Comparison of ENCODE assay signal across 8 cellular contexts in genomic region chrX:77894921-77895886, GRCh38. TPM values are rescaled to one million over a fixed set of nuclear protein-coding genes. Genes with fewer than 3 reads are reported as not detected.
DNase-seq lines count a peak whose midpoint lies in the region; ATAC-seq and TF ChIP-seq lines count a peak whose summit lies in the region.

TSS of gene MAGT1 (minus strand) at chrX:77895435. CDS start at chrX:77895410, 25 bp downstream.

- POLR2A ChIA-PET in activated CD4-positive, alpha-beta T cell treated with anti-CD3 and anti-CD28 coated beads, Interleukin-2, amount 10 ng/mL, durations not matched to agents 7 days and 5 days (lab: Charles Lee), result no interaction called here

- no peaks in the 10 kb centered on the region for H3K27me3 Mint-ChIP-seq in activated CD4-positive, alpha-beta T cell treated with anti-CD3 and anti-CD28 coated beads, Interleukin-2, amount 10 ng/mL, durations not matched to agents 7 days and 5 days

- intact Hi-C loops in left colon (cut with DNase I, micrococcal nuclease), result no loop called here

- peaks cover 11% of the 10 kb centered on the region for H3K4me1 ChIP-seq in BLaER1

- H4K20me1 ChIP-seq in BLaER1, result peaks cover 22% of the 10 kb centered on the region

- CTCF ChIA-PET in activated CD4-positive, alpha-beta T cell treated with anti-CD3 and anti-CD28 coated beads, Interleukin-2, amount 10 ng/mL, durations not matched to agents 7 days and 5 days (lab: Charles Lee), result interaction anchor here (0.7 to 2.2 kb wide), 2 partner anchors 9 to 10 kb away, joined by 3 to 6 read pairs; no protein-coding TSS in a partner anchor

- peak within 1 kb of the TSS; percentile 67 for H3K4me2 ChIP-seq in BLaER1

- no peaks in the 10 kb centered on the region for H3K9me3 ChIP-seq in BLaER1

- no peaks in the 10 kb centered on the region for H3K9me3 Mint-ChIP-seq in activated CD4-positive, alpha-beta T cell treated with anti-CD3 and anti-CD28 coated beads, Interleukin-2, amount 10 ng/mL, durations not matched to agents 7 days and 5 days

- H3K9ac ChIP-seq in BLaER1, result peak within 1 kb of the TSS; percentile 84

- TF ChIP-seq CTCF in coronary artery (IDR thresholded peaks at IDR 0.05), result no peak

- H3K4me3 ChIP-seq in BLaER1 (peak within 1 kb of the TSS; percentile 73), coronary artery (peak within 1 kb of the TSS; percentile 78)

- no peaks in the 10 kb centered on the region for H3K36me3 ChIP-seq in BLaER1

- DNase-seq in NCI-H69 (lab: John Stamatoyannopoulos, UW), result peak; percentile 97
- peak; percentile 94 for DNase-seq in activated CD4-positive, alpha-beta T cell treated with anti-CD3 and anti-CD28 coated beads, Interleukin-2, amount 10 ng/mL, durations not matched to agents 7 days and 5 days
- peak; percentile 94 for DNase-seq in coronary artery (ENCODE audit: low spot score)
- peak; percentile 85 to 96 for DNase-seq in left colon
- peak; percentile 93 for DNase-seq in stimulated activated CD4-positive, alpha-beta T cell treated with anti-CD3 and anti-CD28 coated beads, Interleukin-1b, Interleukin-23, amount 100 ng/mL, for 48 hours

- peak; percentile 88 for ATAC-seq in GM19328 (IDR thresholded peaks at IDR 0.05; ENCODE audit: unreplicated experiment)
- peak; percentile 83 for ATAC-seq in HG03520 (IDR thresholded peaks at IDR 0.05; ENCODE audit: unreplicated experiment)
- peak; percentile 89 for ATAC-seq in left colon

- H3K36me3 Mint-ChIP-seq in activated CD4-positive, alpha-beta T cell treated with anti-CD3 and anti-CD28 coated beads, Interleukin-2, amount 10 ng/mL, durations not matched to agents 7 days and 5 days (ENCODE audit: low read depth), result peaks cover 9% of the 10 kb centered on the region

- H3K4me1 Mint-ChIP-seq in activated CD4-positive, alpha-beta T cell treated with anti-CD3 and anti-CD28 coated beads, Interleukin-2, amount 10 ng/mL, durations not matched to agents 7 days and 5 days, result peaks cover 23% of the 10 kb centered on the region

- peaks cover 12% of the 10 kb centered on the region; the same call in 1 of the 2 replicates for H3K27me3 ChIP-seq in BLaER1

- H3K27ac ChIP-seq in BLaER1 (peak within 1 kb of the TSS; percentile 77), coronary artery (peak within 1 kb of the TSS; percentile 84 to 92)

- peak within 1 kb of the TSS; percentile 100 for H3K27ac Mint-ChIP-seq in activated CD4-positive, alpha-beta T cell treated with anti-CD3 and anti-CD28 coated beads, Interleukin-2, amount 10 ng/mL, durations not matched to agents 7 days and 5 days

- peak within 1 kb of the TSS; percentile 95 for H3K4me3 Mint-ChIP-seq in activated CD4-positive, alpha-beta T cell treated with anti-CD3 and anti-CD28 coated beads, Interleukin-2, amount 10 ng/mL, durations not matched to agents 7 days and 5 days

RNA-seq across cellular contexts. Expression of gene MAGT1, which starts in this region (rescaled TPM):
- total RNA-seq in activated CD4-positive, alpha-beta T cell treated with anti-CD3 and anti-CD28 coated beads, Interleukin-2, amount 10 ng/mL, durations not matched to agents 7 days and 5 days, result 10 to 100 TPM; 51.4 to 51.7 TPM
- total RNA-seq in left colon, result 10 to 100 TPM; 40.9 to 50.4 TPM

Comparison
In these comparisons a context has a peak if more than half of its experiments do, and no peak if none do; other contexts are left out.
1. Peak in every context shown above with its lines: DNase-seq, ATAC-seq, H3K4me3 ChIP-seq and H3K27ac ChIP-seq.